In the genomic region with DNA sequence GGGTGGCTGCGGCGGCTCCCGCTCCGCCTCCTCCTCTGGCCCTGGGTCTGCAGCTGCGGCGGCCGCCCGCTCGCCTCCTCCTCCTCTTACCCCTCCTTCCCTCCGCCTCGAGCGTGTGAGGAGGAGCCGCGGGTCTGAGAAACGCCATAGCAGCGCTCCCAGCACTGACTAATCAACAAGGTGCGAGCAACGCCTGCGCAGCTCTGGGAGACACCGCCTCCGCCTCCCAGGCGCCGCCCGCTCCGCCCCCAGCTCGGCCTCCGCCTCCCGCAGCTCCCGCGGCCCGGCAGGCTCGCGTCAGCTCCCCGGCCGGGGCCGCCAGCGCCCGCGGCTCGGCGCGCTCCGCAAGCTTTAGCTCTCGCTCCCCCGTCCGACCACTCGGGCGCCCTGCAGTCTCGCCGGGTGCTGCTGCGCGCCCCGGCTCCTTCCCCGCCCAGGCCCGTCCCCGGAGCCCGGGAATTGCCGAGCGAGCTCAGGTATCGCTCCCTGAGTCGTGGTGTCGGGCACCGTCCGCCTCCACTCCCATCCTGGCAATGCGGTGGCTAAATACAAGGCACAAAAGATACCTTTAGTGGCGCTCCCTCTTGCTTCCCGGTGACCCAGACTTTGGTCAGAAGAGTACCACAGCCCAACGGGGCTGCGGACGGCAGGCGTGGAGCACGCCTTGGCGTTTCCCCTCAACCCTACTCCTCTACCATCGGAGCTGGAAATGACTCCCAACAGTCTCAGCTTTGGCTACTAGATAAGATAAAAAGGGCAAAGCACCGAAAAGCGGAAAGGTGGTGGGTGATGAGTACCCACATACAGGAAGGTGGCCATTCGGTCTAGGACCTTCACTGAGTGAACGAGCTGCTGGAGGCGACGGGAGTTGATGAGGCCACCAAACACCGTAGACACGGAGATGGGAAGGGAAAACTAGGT, we compare ENCODE assay signal across 1 cellular context.
TF ChIP-seq lines count a peak whose summit lies in the region.

Gene GAREM1 (minus strand): TSS at position 170 of the 921 bp plus-strand sequence. CDS start 454 bp downstream, outside the sequence.

TF ChIP-seq in HEK293, 187 proteins besides CTCF, POLR2A, EP300 and RAD21 (continued from another document and continues in another):
- no peak for TF ChIP-seq ZNF776 (tag by site-specific recombination; IDR thresholded peaks at IDR 0.05; ENCODE audit: borderline replicate concordance)
- TF ChIP-seq, protein P1, sequence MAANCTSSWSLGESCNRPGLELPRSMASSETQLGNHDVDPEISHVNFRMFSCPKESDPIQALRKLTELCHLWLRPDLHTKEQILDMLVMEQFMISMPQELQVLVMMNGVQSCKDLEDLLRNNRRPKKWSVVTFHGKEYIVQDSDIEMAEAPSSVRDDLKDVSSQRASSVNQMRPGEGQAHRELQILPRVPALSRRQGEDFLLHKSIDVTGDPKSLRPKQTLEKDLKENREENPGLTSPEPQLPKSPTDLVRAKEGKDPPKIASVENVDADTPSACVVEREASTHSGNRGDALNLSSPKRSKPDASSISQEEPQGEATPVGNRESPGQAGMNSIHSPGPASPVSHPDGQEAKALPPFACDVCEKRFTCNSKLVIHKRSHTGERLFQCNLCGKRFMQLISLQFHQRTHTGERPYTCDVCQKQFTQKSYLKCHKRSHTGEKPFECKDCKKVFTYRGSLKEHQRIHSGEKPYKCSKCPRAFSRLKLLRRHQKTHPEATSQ (tag by site-specific recombination; IDR thresholded peaks at IDR 0.05) = no peak
- no peak for TF ChIP-seq ELK4 (IDR thresholded peaks at IDR 0.05; ENCODE audit: borderline replicate concordance, low read depth, low read length)
- TF ChIP-seq REPIN1 (tag by site-specific recombination; IDR thresholded peaks at IDR 0.05; ENCODE audit: low read depth) = no peak
- no peak for TF ChIP-seq ZNF521 (tag by site-specific recombination; IDR thresholded peaks at IDR 0.05)
- TF ChIP-seq ZBTB7A (tag by site-specific recombination; IDR thresholded peaks at IDR 0.05; ENCODE audit: low read depth) = no peak
- no peak for TF ChIP-seq OVOL3 (tag by site-specific recombination; IDR thresholded peaks at IDR 0.05)
- TF ChIP-seq ZNF148 (tag by site-specific recombination; IDR thresholded peaks at IDR 0.05; ENCODE audit: borderline replicate concordance) = no peak
- TF ChIP-seq ZNF560 (tag by site-specific recombination; IDR thresholded peaks at IDR 0.05; ENCODE audit: borderline replicate concordance) = no peak
- TF ChIP-seq, protein P2, sequence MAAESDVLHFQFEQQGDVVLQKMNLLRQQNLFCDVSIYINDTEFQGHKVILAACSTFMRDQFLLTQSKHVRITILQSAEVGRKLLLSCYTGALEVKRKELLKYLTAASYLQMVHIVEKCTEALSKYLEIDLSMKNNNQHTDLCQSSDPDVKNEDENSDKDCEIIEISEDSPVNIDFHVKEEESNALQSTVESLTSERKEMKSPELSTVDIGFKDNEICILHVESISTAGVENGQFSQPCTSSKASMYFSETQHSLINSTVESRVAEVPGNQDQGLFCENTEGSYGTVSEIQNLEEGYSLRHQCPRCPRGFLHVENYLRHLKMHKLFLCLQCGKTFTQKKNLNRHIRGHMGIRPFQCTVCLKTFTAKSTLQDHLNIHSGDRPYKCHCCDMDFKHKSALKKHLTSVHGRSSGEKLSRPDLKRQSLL (tag by site-specific recombination; IDR thresholded peaks at IDR 0.05) = 0 out of 2 replicates have a peak, but pooled peaks have one; percentile 5
- no peak for TF ChIP-seq ZNF169 (tag by site-specific recombination; IDR thresholded peaks at IDR 0.05)
- TF ChIP-seq BCL11B (tag by site-specific recombination; IDR thresholded peaks at IDR 0.05; ENCODE audit: low read depth) = no peak
- TF ChIP-seq ZNF132 (tag by site-specific recombination; IDR thresholded peaks at IDR 0.05; ENCODE audit: borderline replicate concordance) = no peak
- peak; percentile 76 for TF ChIP-seq SP3 (tag by site-specific recombination; IDR thresholded peaks at IDR 0.05)
- no peak for TF ChIP-seq FEZF1 (tag by site-specific recombination; IDR thresholded peaks at IDR 0.05)
- TF ChIP-seq BCL11A (tag by site-specific recombination; IDR thresholded peaks at IDR 0.05; ENCODE audit: low read depth) = no peak
- TF ChIP-seq ZNF837 (tag by site-specific recombination; IDR thresholded peaks at IDR 0.05) = no peak
- no peak for TF ChIP-seq ZNF433 (tag by site-specific recombination; IDR thresholded peaks at IDR 0.05; ENCODE audit: low read depth)
- 0 out of 2 replicates have a peak, but pooled peaks have one; percentile 14 for TF ChIP-seq ZBTB48 (tag by site-specific recombination; IDR thresholded peaks at IDR 0.05)
- TF ChIP-seq, protein P3, sequence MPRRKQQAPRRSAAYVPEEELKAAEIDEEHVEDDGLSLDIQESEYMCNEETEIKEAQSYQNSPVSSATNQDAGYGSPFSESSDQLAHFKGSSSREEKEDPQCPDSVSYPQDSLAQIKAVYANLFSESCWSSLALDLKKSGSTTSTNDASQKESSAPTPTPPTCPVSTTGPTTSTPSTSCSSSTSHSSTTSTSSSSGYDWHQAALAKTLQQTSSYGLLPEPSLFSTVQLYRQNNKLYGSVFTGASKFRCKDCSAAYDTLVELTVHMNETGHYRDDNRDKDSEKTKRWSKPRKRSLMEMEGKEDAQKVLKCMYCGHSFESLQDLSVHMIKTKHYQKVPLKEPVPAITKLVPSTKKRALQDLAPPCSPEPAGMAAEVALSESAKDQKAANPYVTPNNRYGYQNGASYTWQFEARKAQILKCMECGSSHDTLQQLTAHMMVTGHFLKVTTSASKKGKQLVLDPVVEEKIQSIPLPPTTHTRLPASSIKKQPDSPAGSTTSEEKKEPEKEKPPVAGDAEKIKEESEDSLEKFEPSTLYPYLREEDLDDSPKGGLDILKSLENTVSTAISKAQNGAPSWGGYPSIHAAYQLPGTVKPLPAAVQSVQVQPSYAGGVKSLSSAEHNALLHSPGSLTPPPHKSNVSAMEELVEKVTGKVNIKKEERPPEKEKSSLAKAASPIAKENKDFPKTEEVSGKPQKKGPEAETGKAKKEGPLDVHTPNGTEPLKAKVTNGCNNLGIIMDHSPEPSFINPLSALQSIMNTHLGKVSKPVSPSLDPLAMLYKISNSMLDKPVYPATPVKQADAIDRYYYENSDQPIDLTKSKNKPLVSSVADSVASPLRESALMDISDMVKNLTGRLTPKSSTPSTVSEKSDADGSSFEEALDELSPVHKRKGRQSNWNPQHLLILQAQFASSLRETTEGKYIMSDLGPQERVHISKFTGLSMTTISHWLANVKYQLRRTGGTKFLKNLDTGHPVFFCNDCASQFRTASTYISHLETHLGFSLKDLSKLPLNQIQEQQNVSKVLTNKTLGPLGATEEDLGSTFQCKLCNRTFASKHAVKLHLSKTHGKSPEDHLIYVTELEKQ (tag by site-specific recombination; IDR thresholded peaks at IDR 0.05; ENCODE audit: borderline replicate concordance) = no peak
- no peak for TF ChIP-seq SCRT2 (tag by site-specific recombination; IDR thresholded peaks at IDR 0.05)
- TF ChIP-seq TCF7L2 (IDR thresholded peaks at IDR 0.05; ENCODE audit: borderline replicate concordance, low read depth, low read length) = no peak
- TF ChIP-seq ZNF654 (tag by site-specific recombination; IDR thresholded peaks at IDR 0.05; ENCODE audit: low read depth) = no peak
- TF ChIP-seq ZBTB21 (tag by site-specific recombination; IDR thresholded peaks at IDR 0.05) = no peak
- no peak for TF ChIP-seq ZNF354C (tag by site-specific recombination; IDR thresholded peaks at IDR 0.05; ENCODE audit: borderline replicate concordance, low read depth)
- no peak for TF ChIP-seq ZNF530 (tag by site-specific recombination; IDR thresholded peaks at IDR 0.05; ENCODE audit: low read depth)
- no peak for TF ChIP-seq REST (tag by site-specific recombination; IDR thresholded peaks at IDR 0.05)
- TF ChIP-seq, protein P4, sequence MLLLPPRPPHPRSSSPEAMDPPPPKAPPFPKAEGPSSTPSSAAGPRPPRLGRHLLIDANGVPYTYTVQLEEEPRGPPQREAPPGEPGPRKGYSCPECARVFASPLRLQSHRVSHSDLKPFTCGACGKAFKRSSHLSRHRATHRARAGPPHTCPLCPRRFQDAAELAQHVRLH (tag by site-specific recombination; IDR thresholded peaks at IDR 0.05) = no peak
- TF ChIP-seq ZFP37 (tag by site-specific recombination; IDR thresholded peaks at IDR 0.05) = peak; percentile 57; the same call in 1 of the 2 replicates
- TF ChIP-seq ATF2 (tag by site-specific recombination; IDR thresholded peaks at IDR 0.05; ENCODE audit: low read depth) = no peak
- TF ChIP-seq ZNF146 (tag by site-specific recombination; IDR thresholded peaks at IDR 0.05) = no peak
- peak; percentile 53; the same call in 1 of the 2 replicates for TF ChIP-seq ZNF660 (tag by site-specific recombination; IDR thresholded peaks at IDR 0.05)
- TF ChIP-seq ZFHX2 (tag by site-specific recombination; conservative IDR thresholded peaks at IDR 0.05) = peak; percentile 93
- TF ChIP-seq ZSCAN18 (tag by site-specific recombination; IDR thresholded peaks at IDR 0.05) = no peak
- no peak for TF ChIP-seq ZNF37A (tag by site-specific recombination; IDR thresholded peaks at IDR 0.05)
- TF ChIP-seq SP2 (tag by site-specific recombination; IDR thresholded peaks at IDR 0.05) = peak; percentile 71
- TF ChIP-seq ZNF362 (tag by site-specific recombination; IDR thresholded peaks at IDR 0.05) = no peak
- no peak for TF ChIP-seq SCRT1 (tag by site-specific recombination; IDR thresholded peaks at IDR 0.05; ENCODE audit: borderline replicate concordance)
